Comparison of ENCODE assay signal across 12 cellular contexts in genomic region chr3:197957775-197958103, GRCh38. TPM values are rescaled to one million over a fixed set of nuclear protein-coding genes. Genes with fewer than 3 reads are reported as not detected.
DNase-seq lines count a peak whose midpoint lies in the region; ATAC-seq and TF ChIP-seq lines count a peak whose summit lies in the region.
"Had no signal": no experiment of that assay in that cellular context is flagged by ENCODE, and none has a peak within 500 bp of the region (broad histone marks: within the 10 kb centered on the region; RNA-seq: fewer than 3 reads in every experiment).

No MANE protein-coding gene starts in this region.

- TF ChIP-seq CTCF in GM23338 (conservative IDR thresholded peaks at IDR 0.05; ENCODE audit: low read depth in 2 of 2) (no peak), BE2C (IDR thresholded peaks at IDR 0.05; ENCODE audit: low read depth, low read length) (no peak)

- H3K27ac ChIP-seq in ACC112 (ENCODE audit: low read depth, low read length): peak overlapping the region; percentile 60
- peak overlapping the region; percentile 96 for H3K27ac ChIP-seq in GM23338 (ENCODE audit: low read depth)

- H4K20me1 ChIP-seq in GM23338 (replicated peaks; ENCODE audit: insufficient read depth): peaks cover 23% of the 10 kb centered on the region

- H3F3A ChIP-seq in GM23338 (replicated peaks; ENCODE audit: low read depth): peaks cover 48% of the 10 kb centered on the region

- H3K36me3 ChIP-seq in ACC112 (ENCODE audit: insufficient read depth, low read length) (peaks cover 32% of the 10 kb centered on the region), GM23338 (ENCODE audit: insufficient read depth) (peaks cover 35% of the 10 kb centered on the region), mucosa of stomach (ENCODE audit: control insufficient read depth, insufficient read depth, low read length) (peaks cover 11% of the 10 kb centered on the region), BE2C (peaks cover 37% of the 10 kb centered on the region)

- H2AFZ ChIP-seq in ACC112 (ENCODE audit: low read length, unreplicated experiment) (no peak overlapping the region), GM23338 (no peak overlapping the region)
- H2AFZ ChIP-seq: neural progenitor cell had no signal

- H3K27ac Mint-ChIP-seq in GM23338: peak overlapping the region; percentile 15; the same call in 1 of the 2 replicates
- H3K27ac Mint-ChIP-seq in activated naive CD8-positive, alpha-beta T cell treated with anti-CD3 and anti-CD28 coated beads for 36 hours: peak overlapping the region; percentile 36
- H3K27ac Mint-ChIP-seq: neural progenitor cell had no signal

- peak overlapping the region; percentile 78 for H3K9ac ChIP-seq in mucosa of stomach (ENCODE audit: low read length)
- H3K9ac ChIP-seq: neural progenitor cell had no signal

- H3K4me1 Mint-ChIP-seq in GM23338: peaks cover 25% of the 10 kb centered on the region
- H3K4me1 Mint-ChIP-seq in activated naive CD8-positive, alpha-beta T cell treated with anti-CD3 and anti-CD28 coated beads for 36 hours: peaks cover 76% of the 10 kb centered on the region

- peaks cover 44% of the 10 kb centered on the region for H3K4me1 ChIP-seq in ACC112 (ENCODE audit: control insufficient read depth, insufficient read depth, low read length, unreplicated experiment)
- H3K4me1 ChIP-seq in GM23338 (ENCODE audit: insufficient read depth): peaks cover 11% of the 10 kb centered on the region; the same call in 1 of the 2 replicates
- H3K4me1 ChIP-seq in mucosa of stomach (ENCODE audit: control insufficient read depth, insufficient read depth, low read length): peaks cover 31% of the 10 kb centered on the region
- H3K4me1 ChIP-seq in BE2C: no peaks in the 10 kb centered on the region

- H3K27me3 ChIP-seq in ACC112 (ENCODE audit: insufficient read depth, low read length): no peaks in the 10 kb centered on the region
- H3K27me3 ChIP-seq in GM23338 (ENCODE audit: insufficient read depth): no peaks in the 10 kb centered on the region
- no peaks in the 10 kb centered on the region for H3K27me3 ChIP-seq in mucosa of stomach (ENCODE audit: control insufficient read depth, insufficient read depth, low read length)
- peaks cover 8% of the 10 kb centered on the region; the same call in 1 of the 2 replicates for H3K27me3 ChIP-seq in BE2C
- H3K27me3 ChIP-seq: tibial artery had no signal

- peaks cover 43% of the 10 kb centered on the region for H3K36me3 Mint-ChIP-seq in GM23338 (ENCODE audit: low read depth)
- H3K36me3 Mint-ChIP-seq in activated naive CD8-positive, alpha-beta T cell treated with anti-CD3 and anti-CD28 coated beads for 36 hours: peaks cover 59% of the 10 kb centered on the region

- H3K79me2 ChIP-seq in ACC112 (ENCODE audit: control insufficient read depth, insufficient read depth, low read length, unreplicated experiment) (peaks cover 27% of the 10 kb centered on the region), GM23338 (replicated peaks; ENCODE audit: insufficient read depth) (peaks cover 10% of the 10 kb centered on the region)

- ATAC-seq in GM23338: no peak; the same call in 2 of the 3 replicates

- H3K4me3 ChIP-seq in ACC112 (ENCODE audit: low read depth, low read length) (no peak overlapping the region), GM23338 (no peak overlapping the region), mucosa of stomach (ENCODE audit: low read length) (no peak overlapping the region), BE2C (ENCODE audit: low read depth, low read length) (no peak overlapping the region)
- H3K4me3 ChIP-seq: neural progenitor cell, tibial artery had no signal

- no peak overlapping the region for H3K4me2 ChIP-seq in GM23338
- H3K4me2 ChIP-seq: neural progenitor cell had no signal

- H3K9me3 ChIP-seq in mucosa of stomach (ENCODE audit: control insufficient read depth, low read length) (no peaks in the 10 kb centered on the region), BE2C (no peaks in the 10 kb centered on the region)
- H3K9me3 ChIP-seq: tibial artery had no signal

- DNase-seq in GM23338 (ENCODE audit: low spot score): no peak
- no peak for DNase-seq in activated naive CD8-positive, alpha-beta T cell treated with anti-CD3 and anti-CD28 coated beads for 36 hours
- no peak for DNase-seq in SHP77 treated with DMSO at 0.1 percent for 48 hours (lab: John Stamatoyannopoulos, UW)
- no peak for DNase-seq in BE2C
- DNase-seq in SKM-1 (lab: John Stamatoyannopoulos, UW; ENCODE audit: unreplicated experiment): no peak
- DNase-seq in activated CD4-positive, alpha-beta T cell treated with anti-CD3 and anti-CD28 coated beads for 4 hours: no peak
- DNase-seq: NCI-H524 treated with DMSO at 0.1 percent for 48 hours, T1000, tibial artery had no signal

- peaks cover 26% of the 10 kb centered on the region for H3K27me3 Mint-ChIP-seq in GM23338 (ENCODE audit: insufficient read depth, low read depth, poor library complexity)
- H3K27me3 Mint-ChIP-seq in activated naive CD8-positive, alpha-beta T cell treated with anti-CD3 and anti-CD28 coated beads for 36 hours: no peaks in the 10 kb centered on the region

- no peaks in the 10 kb centered on the region for H3K9me2 ChIP-seq in GM23338 (ENCODE audit: insufficient read depth)

- no peaks in the 10 kb centered on the region for H3K9me3 Mint-ChIP-seq in GM23338
- H3K9me3 Mint-ChIP-seq in activated naive CD8-positive, alpha-beta T cell treated with anti-CD3 and anti-CD28 coated beads for 36 hours: no peaks in the 10 kb centered on the region
- H3K9me3 Mint-ChIP-seq: neural progenitor cell had no signal

- H3K4me3 Mint-ChIP-seq in GM23338: no peak overlapping the region
- H3K4me3 Mint-ChIP-seq in activated naive CD8-positive, alpha-beta T cell treated with anti-CD3 and anti-CD28 coated beads for 36 hours: no peak overlapping the region

TF ChIP-seq in GM23338, 12 proteins besides CTCF, POLR2A, EP300 and RAD21 (continues in another document):
- TF ChIP-seq ZNF462 (CRISPR knock-in tag; IDR thresholded peaks at IDR 0.05): no peak

RNA-seq across cellular contexts. Expression of gene LMLN, which starts 2.3 kb away (rescaled TPM):
- total RNA-seq in GM23338 (2014; rRNA removed; shearing (Covaris generic)): 2.9 and 4.3 TPM in 2 replicates
- 1.6 and 2.3 TPM in 2 replicates for polyA plus RNA-seq in GM23338 (2016; fragmentation: Nextera tagmentation; extraction: Ambion mirVana)
- total RNA-seq in activated naive CD8-positive, alpha-beta T cell treated with anti-CD3 and anti-CD28 coated beads for 36 hours: 10 to 100 TPM in 1 of 2 experiments, 1 to 10 TPM in 1; 8.1 to 10.4 TPM
- polyA plus RNA-seq in BE2C (2012; ENCODE audit: insufficient read depth, insufficient read length, low read depth): 2.5 TPM

RNA-seq across cellular contexts. Expression of gene RPL35A, which starts 7.7 kb away (rescaled TPM):
- 844 and 1,070 TPM in 2 replicates for total RNA-seq in GM23338 (2014; rRNA removed; shearing (Covaris generic))
- polyA plus RNA-seq in GM23338 (2016; fragmentation: Nextera tagmentation; extraction: Ambion mirVana): 2,038 and 2,096 TPM in 2 replicates
- total RNA-seq in activated naive CD8-positive, alpha-beta T cell treated with anti-CD3 and anti-CD28 coated beads for 36 hours: 1,000 to 10,000 TPM; 1,619 to 1,626 TPM
- 725 TPM for polyA plus RNA-seq in BE2C (2012; ENCODE audit: insufficient read depth, insufficient read length, low read depth)
